In genomic region chr5:175484322-175484721, GRCh38 we compare ENCODE assay signal across 20 cellular contexts. TPM values are rescaled to one million over a fixed set of nuclear protein-coding genes. Genes with fewer than 3 reads are reported as not detected.
"Had no signal": no experiment of that assay in that cellular context is flagged by ENCODE, and none has a peak within 500 bp of the region (broad histone marks: within the 10 kb centered on the region; RNA-seq: fewer than 3 reads in every experiment).

No MANE protein-coding gene starts in this region.

- H3K9me3 Mint-ChIP-seq: dendritic cell treated with granulocyte-macrophage colony-stimulating factor and Interleukin-4, amounts not matched to agents 40 ng/mL and 50 ng/mL, for 4 days; naive thymus-derived CD8-positive, alpha-beta T cell; stimulated activated naive B cell treated with anti-CD40 and anti-IgM and Interleukin-4, amounts not matched to agents 10 μg/mL and 1 μg/mL and 100 μg/mL, for 72 hours; WTC11 had no signal

- H3K27me3 ChIP-seq: suprapubic skin had no signal

- DNase-seq: activated CD4-positive, alpha-beta T cell treated with anti-CD3 and anti-CD28 coated beads for 4 hours; activated CD8-positive, alpha-beta memory T cell treated with anti-CD3 and anti-CD28 coated beads for 24 hours; effector memory CD4-positive, alpha-beta T cell; foreskin fibroblast; hippocampal formation; mesenchymal stem cell; naive thymus-derived CD8-positive, alpha-beta T cell; nucleus accumbens; stimulated activated CD4-positive, alpha-beta T cell treated with anti-CD3 and anti-CD28 coated beads, Interleukin-15, amount 100 ng/mL, for 24 hours; stimulated activated CD4-positive, alpha-beta T cell treated with anti-CD3 and anti-CD28 coated beads, Interleukin-4, amount 100 ng/mL, for 1 hour; stimulated activated naive B cell treated with anti-CD40 and anti-IgM and Interleukin-4, amounts not matched to agents 10 μg/mL and 1 μg/mL and 100 μg/mL, for 72 hours had no signal

- H3K27ac Mint-ChIP-seq: dendritic cell treated with granulocyte-macrophage colony-stimulating factor and Interleukin-4, amounts not matched to agents 40 ng/mL and 50 ng/mL, for 4 days; stimulated activated naive B cell treated with anti-CD40 and anti-IgM and Interleukin-4, amounts not matched to agents 10 μg/mL and 1 μg/mL and 100 μg/mL, for 72 hours; type B pancreatic cell; WTC11 had no signal

- H3K4me3 Mint-ChIP-seq: dendritic cell treated with granulocyte-macrophage colony-stimulating factor and Interleukin-4, amounts not matched to agents 40 ng/mL and 50 ng/mL, for 4 days; stimulated activated naive B cell treated with anti-CD40 and anti-IgM and Interleukin-4, amounts not matched to agents 10 μg/mL and 1 μg/mL and 100 μg/mL, for 72 hours; WTC11 had no signal

- H3K9me3 ChIP-seq: suprapubic skin had no signal

- H3K27me3 Mint-ChIP-seq: naive thymus-derived CD8-positive, alpha-beta T cell; stimulated activated naive B cell treated with anti-CD40 and anti-IgM and Interleukin-4, amounts not matched to agents 10 μg/mL and 1 μg/mL and 100 μg/mL, for 72 hours; type B pancreatic cell had no signal

- H3K27ac ChIP-seq: suprapubic skin had no signal

- FAIRE-seq: astrocyte, bronchial epithelial cell had no signal

- ATAC-seq: naive thymus-derived CD8-positive, alpha-beta T cell; stimulated activated naive B cell treated with anti-CD40 and anti-IgM and Interleukin-4, amounts not matched to agents 10 μg/mL and 1 μg/mL and 100 μg/mL, for 72 hours; WTC11 had no signal

- H3K4me3 ChIP-seq: suprapubic skin had no signal

RNA-seq across cellular contexts. Expression of gene DRD1, which starts 40.3 kb away (rescaled TPM):
- total RNA-seq: bronchial epithelial cell; kidney epithelial cell; naive thymus-derived CD8-positive, alpha-beta T cell; SK-MEL-5; skeletal muscle tissue had no signal
- polyA plus RNA-seq: naive thymus-derived CD8-positive, alpha-beta T cell had no signal
